In genomic region chr3:35645189-35645588, GRCh38 we compare ENCODE assay signal across 27 cellular contexts. TPM values are rescaled to one million over a fixed set of nuclear protein-coding genes. Genes with fewer than 3 reads are reported as not detected.
DNase-seq lines count a peak whose midpoint lies in the region; ATAC-seq and TF ChIP-seq lines count a peak whose summit lies in the region.
"Had no signal": no experiment of that assay in that cellular context is flagged by ENCODE, and none has a peak within 500 bp of the region (broad histone marks: within the 10 kb centered on the region; RNA-seq: fewer than 3 reads in every experiment).

No MANE protein-coding gene starts in this region.

- H3K9me3 ChIP-seq in DND-41 (ENCODE audit: insufficient read depth, low read length, severe bottlenecking) = no peaks in the 10 kb centered on the region
- H3K9me3 ChIP-seq in SK-N-MC (ENCODE audit: low read depth, low read length) = no peaks in the 10 kb centered on the region
- H3K9me3 ChIP-seq in skeletal muscle tissue (ENCODE audit: control insufficient read depth in 3 of 3, low read length in 3 of 3) = no peaks in the 10 kb centered on the region
- no peaks in the 10 kb centered on the region for H3K9me3 ChIP-seq in prostate gland
- H3K9me3 ChIP-seq: Caco-2 had no signal

- no peak for TF ChIP-seq POLR2A in prostate gland (IDR thresholded peaks at IDR 0.05)

- no peak for DNase-seq in DND-41
- DNase-seq in SK-N-MC (ENCODE audit: low read depth, low spot score) = no peak
- DNase-seq in inferior parietal cortex (ENCODE audit: extremely low spot score) = peak; percentile 38
- DNase-seq in activated CD4-positive, alpha-beta T cell treated with anti-CD3 and anti-CD28 coated beads, Interleukin-2, amount 50 U/mL, for 4 hours = no peak
- no peak for DNase-seq in prostate gland (ENCODE audit: low spot score)
- no peak for DNase-seq in MV-4-11 (lab: John Stamatoyannopoulos, UW)
- DNase-seq: C1 segment of cervical spinal cord; Caco-2; CD4-positive, alpha-beta memory T cell; DMS 273 treated with DMSO at 0.1 percent for 48 hours; DMS79; H7; KG1; NCI-H1092 treated with DMSO at 0.1 percent for 48 hours; NCI-H1436; NCI-H187; NCI-H2081 treated with DMSO at 0.1 percent for 48 hours; NCI-H2171; NCI-H226; NCI-H510A; NCI-H69; SHP77 had no signal

- H3K4me2 ChIP-seq in DND-41 (ENCODE audit: insufficient read depth, low read length) = peak overlapping the region; percentile 64

- WGBS in prostate gland = 85% methylated on average over 2 of the region's 2 CpGs

- H3K4me1 ChIP-seq in DND-41 (ENCODE audit: insufficient read depth, low read length) (peaks cover 35% of the 10 kb centered on the region), skeletal muscle tissue (ENCODE audit: control insufficient read depth in 3 of 3, insufficient read depth in 3 of 3, low read length in 3 of 3) (peaks cover 6 to 16% (median 10%) of the 10 kb centered on the region in 3 donors), prostate gland (replicated peaks) (no peaks in the 10 kb centered on the region)
- H3K4me1 ChIP-seq: Caco-2 had no signal

- H3K27me3 ChIP-seq in DND-41 (ENCODE audit: insufficient read depth, low read length, poor library complexity) = no peaks in the 10 kb centered on the region
- H3K27me3 ChIP-seq in skeletal muscle tissue (ENCODE audit: control insufficient read depth in 3 of 3, insufficient read depth in 3 of 3, low read length in 3 of 3) = no peaks in the 10 kb centered on the region
- peaks cover under 1% of the 10 kb centered on the region for H3K27me3 ChIP-seq in prostate gland (replicated peaks; ENCODE audit: insufficient read depth)

- intact Hi-C loops in prostate gland (cut with DNase I) = no loop called here

- H3K27ac ChIP-seq in DND-41 (ENCODE audit: low read length) (peak overlapping the region; percentile 100), SK-N-MC (no peak overlapping the region), skeletal muscle tissue (ENCODE audit: low read depth, low read length) (peak overlapping the region; percentile 58), prostate gland (no peak overlapping the region)
- H3K27ac ChIP-seq: RWPE1 had no signal

- no peak overlapping the region for H2AFZ ChIP-seq in DND-41 (ENCODE audit: low read depth, low read length)

- TF ChIP-seq CTCF in DND-41 (IDR thresholded peaks at IDR 0.05; ENCODE audit: borderline replicate concordance, extremely low read depth, low read length, poor library complexity, severe bottlenecking) (no peak), prostate gland (IDR thresholded peaks at IDR 0.05) (no peak)

- H4K20me1 ChIP-seq in DND-41 (ENCODE audit: insufficient read depth, low read length) = no peaks in the 10 kb centered on the region

- H3K36me3 ChIP-seq in DND-41 (ENCODE audit: insufficient read depth, low read length) = peaks cover 94% of the 10 kb centered on the region
- no peaks in the 10 kb centered on the region for H3K36me3 ChIP-seq in SK-N-MC (ENCODE audit: insufficient read depth, low read length)
- no peaks in the 10 kb centered on the region for H3K36me3 ChIP-seq in skeletal muscle tissue (ENCODE audit: control insufficient read depth in 3 of 3, insufficient read depth in 3 of 3, low read length in 3 of 3)
- H3K36me3 ChIP-seq in prostate gland = no peaks in the 10 kb centered on the region

- peak overlapping the region; percentile 97 for H3K9ac ChIP-seq in DND-41 (ENCODE audit: low read depth, low read length)
- H3K9ac ChIP-seq in SK-N-MC (ENCODE audit: insufficient read length) = no peak overlapping the region
- H3K9ac ChIP-seq in skeletal muscle tissue (ENCODE audit: low read depth in 1 of 3, low read length in 3 of 3) = peak overlapping the region; percentile 9 to 95 (median 48)

- H3K4me3 ChIP-seq in DND-41 (ENCODE audit: low read depth in 1 of 2, low read length in 2 of 2) (peak overlapping the region; percentile 49 to 81; a peak in 3 of 4 replicates), SK-N-MC (peak overlapping the region; percentile 15; the same call in 1 of the 2 replicates), skeletal muscle tissue (ENCODE audit: low read length in 3 of 3) (peak overlapping the region in 2 of 3 donors; percentile 23 to 40), prostate gland (no peak overlapping the region)

- peaks cover 100% of the 10 kb centered on the region for H3K79me2 ChIP-seq in DND-41 (ENCODE audit: insufficient read depth, low read length)

- ATAC-seq in DND-41 (ENCODE audit: insufficient read depth, low read depth) (no peak), HG03139 (IDR thresholded peaks at IDR 0.05; ENCODE audit: unreplicated experiment) (no peak)
- ATAC-seq: Panc1 had no signal

RNA-seq across cellular contexts. Expression of gene ARPP21, which starts 5.9 kb away (rescaled TPM):
- total RNA-seq in skeletal muscle tissue = 54.3 TPM
- 1 to 10 TPM in 1 of 2 donors, not detected in 1; 8.1 TPM for total RNA-seq in prostate gland
- total RNA-seq: Caco-2; CD4-positive, alpha-beta memory T cell; H7; SK-MEL-5 had no signal

Comparison
In these comparisons a context has a peak if more than half of its experiments do, and no peak if none do; other contexts are left out.
1. H3K27ac ChIP-seq: peak in DND-41 (single experiment) and skeletal muscle tissue (single experiment); none in SK-N-MC (single experiment) and prostate gland (0 of 2).
2. H3K4me3 ChIP-seq: peak in DND-41 (2 of 2), SK-N-MC (single experiment) and skeletal muscle tissue (2 of 3); none in prostate gland (0 of 2).